8 cellular contexts compared by ENCODE assay signal in genomic region chr5:38846379-38846967, GRCh38. TPM values are rescaled to one million over a fixed set of nuclear protein-coding genes. Genes with fewer than 3 reads are reported as not detected.
A peak's percentile ranks its signal among the peaks of the same experiment; 100 is the strongest.
DNase-seq lines count a peak whose midpoint lies in the region; ATAC-seq and TF ChIP-seq lines count a peak whose summit lies in the region.

No MANE protein-coding gene starts in this region.

- H3K27ac ChIP-seq in sigmoid colon = peak overlapping the region; percentile 88 to 97 (median 94)

- peaks cover 53% of the 10 kb centered on the region for H3K27me3 Mint-ChIP-seq in activated CD4-positive, alpha-beta memory T cell treated with anti-CD3 and anti-CD28 coated beads for 36 hours
- H3K27me3 Mint-ChIP-seq in glutamatergic neuron (ENCODE audit: unreplicated experiment) = peaks cover 10% of the 10 kb centered on the region

- no peak for DNase-seq in activated CD4-positive, alpha-beta memory T cell treated with anti-CD3 and anti-CD28 coated beads for 36 hours
- no peak for DNase-seq in glutamatergic neuron
- no peak for DNase-seq in sigmoid colon
- no peak for DNase-seq in cerebellum (ENCODE audit: low spot score)
- no peak for DNase-seq in effector CD4-positive, alpha-beta T cell

- H3K9me3 ChIP-seq in ES-I3 (ENCODE audit: control insufficient read depth, insufficient read depth, low read length) (no peaks in the 10 kb centered on the region), sigmoid colon (no peaks in the 10 kb centered on the region)

- H3K4me3 ChIP-seq in sigmoid colon = peak overlapping the region; percentile 62 to 88 (median 88)

- no peak for ATAC-seq in GM21737 (IDR thresholded peaks at IDR 0.05; ENCODE audit: unreplicated experiment)
- no peak for ATAC-seq in GM21390 (IDR thresholded peaks at IDR 0.05; ENCODE audit: unreplicated experiment)

- POLR2A ChIA-PET in activated CD4-positive, alpha-beta memory T cell treated with anti-CD3 and anti-CD28 coated beads for 36 hours (lab: Charles Lee) = no interaction called here

- TF ChIP-seq CTCF in glutamatergic neuron (IDR thresholded peaks at IDR 0.05; ENCODE audit: partially characterized antibody, unreplicated experiment) (no peak), sigmoid colon (IDR thresholded peaks at IDR 0.05) (no peak)

- peaks cover 1% of the 10 kb centered on the region for H3K36me3 Mint-ChIP-seq in activated CD4-positive, alpha-beta memory T cell treated with anti-CD3 and anti-CD28 coated beads for 36 hours
- no peaks in the 10 kb centered on the region for H3K36me3 Mint-ChIP-seq in glutamatergic neuron (ENCODE audit: unreplicated experiment)

- WGBS in sigmoid colon, 2 donors = 24 to 31% methylated on average over 22 of the region's 22 CpGs

- H3K9ac ChIP-seq in ES-I3 (ENCODE audit: low read depth, low read length) = peak overlapping the region; percentile 75

- no peak for TF ChIP-seq EP300 in sigmoid colon (IDR thresholded peaks at IDR 0.05)

- no peaks in the 10 kb centered on the region for H3K27me3 ChIP-seq in sigmoid colon

- no peaks in the 10 kb centered on the region for H3K9me3 Mint-ChIP-seq in activated CD4-positive, alpha-beta memory T cell treated with anti-CD3 and anti-CD28 coated beads for 36 hours
- H3K9me3 Mint-ChIP-seq in glutamatergic neuron (ENCODE audit: unreplicated experiment) = no peaks in the 10 kb centered on the region

- peak overlapping the region; percentile 62 for H3K4me3 Mint-ChIP-seq in activated CD4-positive, alpha-beta memory T cell treated with anti-CD3 and anti-CD28 coated beads for 36 hours
- peak overlapping the region; percentile 84 for H3K4me3 Mint-ChIP-seq in glutamatergic neuron (ENCODE audit: unreplicated experiment)

- intact Hi-C loops in activated CD4-positive, alpha-beta memory T cell treated with anti-CD3 and anti-CD28 coated beads for 36 hours (cut with micrococcal nuclease) = no loop called here
- intact Hi-C loops in sigmoid colon (cut with DNase I) = loop anchor here (2.0 to 5.0 kb wide), 2 partner anchors 76 to 228 kb away; partner anchors contain the start of gene RICTOR

- no peak overlapping the region for H3K27ac Mint-ChIP-seq in activated CD4-positive, alpha-beta memory T cell treated with anti-CD3 and anti-CD28 coated beads for 36 hours
- no peak overlapping the region for H3K27ac Mint-ChIP-seq in glutamatergic neuron (ENCODE audit: unreplicated experiment)

- peaks cover 3% of the 10 kb centered on the region for H3K4me1 Mint-ChIP-seq in activated CD4-positive, alpha-beta memory T cell treated with anti-CD3 and anti-CD28 coated beads for 36 hours (ENCODE audit: low read depth)
- no peaks in the 10 kb centered on the region for H3K4me1 Mint-ChIP-seq in glutamatergic neuron (ENCODE audit: low read depth, unreplicated experiment)

- H3K4me1 ChIP-seq in ES-I3 (ENCODE audit: insufficient read depth, low read length) (peaks cover 3% of the 10 kb centered on the region; the same call in 1 of the 2 replicates), sigmoid colon (peaks cover 0 to 53% (median 35%) of the 10 kb centered on the region in 4 donors)

- TF ChIP-seq POLR2A in sigmoid colon (IDR thresholded peaks at IDR 0.05) = no peak

- H3K36me3 ChIP-seq in ES-I3 (ENCODE audit: insufficient read depth, low read length) (no peaks in the 10 kb centered on the region), sigmoid colon (peaks cover 0 to 3% (median 0%) of the 10 kb centered on the region in 4 donors)

- CTCF ChIA-PET in activated CD4-positive, alpha-beta memory T cell treated with anti-CD3 and anti-CD28 coated beads for 36 hours (lab: Charles Lee) = no interaction called here

RNA-seq across cellular contexts. Expression of gene OSMR, which starts 0.7 kb away (rescaled TPM):
- total RNA-seq in activated CD4-positive, alpha-beta memory T cell treated with anti-CD3 and anti-CD28 coated beads for 36 hours = under 1 TPM in 1 of 2 experiments, not detected in 1; 0.10 TPM
- total RNA-seq in glutamatergic neuron (ENCODE audit: unreplicated experiment) (not detected), sigmoid colon (10 to 100 TPM; 18.5 to 65.3 (median 39.0) TPM), cerebellum (6.8 TPM)
- 10 to 100 TPM in 1 of 3 donors, 1 to 10 TPM in 1, under 1 TPM in 1; 0.60 to 12.4 (median 1.2) TPM for polyA plus RNA-seq in sigmoid colon
